Comparison of ENCODE assay signal across 13 cellular contexts in the genomic region with DNA sequence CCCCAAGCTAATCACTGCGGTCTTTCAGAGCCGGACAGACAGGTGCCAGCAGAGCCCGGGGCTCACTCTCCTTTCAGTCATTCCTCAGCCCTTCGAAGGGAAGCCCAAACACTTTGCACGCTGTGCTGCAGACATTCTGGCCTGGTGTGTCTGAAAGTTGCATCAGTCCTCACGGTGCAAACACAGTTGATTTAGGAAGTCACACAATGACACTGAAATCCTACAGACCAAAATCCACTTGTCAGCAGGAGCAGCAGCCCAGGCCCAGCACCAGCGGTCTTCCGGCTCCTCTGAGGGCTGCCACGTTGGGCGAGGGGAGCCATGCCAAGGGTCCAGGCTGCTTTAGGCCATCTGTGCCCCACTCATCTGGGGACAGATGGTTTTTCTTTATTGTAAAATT.
DNase-seq lines count a peak whose midpoint lies in the region; ATAC-seq and TF ChIP-seq lines count a peak whose summit lies in the region.
"Had no signal": no experiment of that assay in that cellular context is flagged by ENCODE, and none has a peak within 500 bp of the region (broad histone marks: within the 10 kb centered on the region; RNA-seq: fewer than 3 reads in every experiment).

No MANE protein-coding gene starts in this region.

- H3K9me3 ChIP-seq in cardiac muscle cell (ENCODE audit: low read depth): no peaks in the 10 kb centered on the region
- no peaks in the 10 kb centered on the region for H3K9me3 ChIP-seq in adrenal gland (replicated peaks in 1 of 3)
- no peaks in the 10 kb centered on the region for H3K9me3 ChIP-seq in liver (ENCODE audit: control insufficient read depth in 4 of 4, low read length in 3 of 4)
- no peaks in the 10 kb centered on the region for H3K9me3 ChIP-seq in upper lobe of right lung
- H3K9me3 ChIP-seq: mucosa of descending colon had no signal

- TF ChIP-seq RAD21 in liver (IDR thresholded peaks at IDR 0.05): no peak

- H3K4me3 ChIP-seq in cardiac muscle cell: no peak overlapping the region
- H3K4me3 ChIP-seq in adrenal gland: no peak overlapping the region
- H3K4me3 ChIP-seq in liver (ENCODE audit: low read depth in 1 of 3, low read length in 3 of 3): no peak overlapping the region
- no peak overlapping the region for H3K4me3 ChIP-seq in upper lobe of right lung
- H3K4me3 ChIP-seq: mucosa of descending colon had no signal

- H3K27me3 ChIP-seq in cardiac muscle cell: no peaks in the 10 kb centered on the region
- no peaks in the 10 kb centered on the region for H3K27me3 ChIP-seq in adrenal gland
- no peaks in the 10 kb centered on the region for H3K27me3 ChIP-seq in liver (ENCODE audit: control insufficient read depth in 4 of 4, insufficient read depth in 4 of 4, low read length in 3 of 4)
- H3K27me3 ChIP-seq in upper lobe of right lung: no peaks in the 10 kb centered on the region
- no peaks in the 10 kb centered on the region for H3K27me3 ChIP-seq in foreskin keratinocyte

- intact Hi-C loops in cardiac septum (cut with DNase I) (loop anchor here (5.0 kb wide), 1 partner anchor 225 kb away; no protein-coding TSS in a partner anchor), adrenal gland (cut with DNase I) (loop anchor here in 1 of 2 donors (10.0 kb wide), 1 partner anchor 223 kb away; no protein-coding TSS in a partner anchor), upper lobe of right lung (cut with DNase I) (no loop called here)

- peaks cover 37% of the 10 kb centered on the region for H3K36me3 ChIP-seq in cardiac muscle cell
- peaks cover 0 to 51% of the 10 kb centered on the region in 2 donors for H3K36me3 ChIP-seq in adrenal gland (replicated peaks in 1 of 2)
- peaks cover 3 to 33% (median 19%) of the 10 kb centered on the region in 4 donors for H3K36me3 ChIP-seq in liver (ENCODE audit: control insufficient read depth in 4 of 4, insufficient read depth in 3 of 4, low read depth in 1 of 4, low read length in 3 of 4)
- H3K36me3 ChIP-seq in upper lobe of right lung: peaks cover 52% of the 10 kb centered on the region

- H3K27ac ChIP-seq in cardiac muscle cell (peak overlapping the region; percentile 58), adrenal gland (peak overlapping the region; percentile 32 to 96 (median 74)), liver (ENCODE audit: low read depth in 1 of 2, low read length in 2 of 2) (peak overlapping the region; percentile 3 to 31), upper lobe of right lung (peak overlapping the region; percentile 18), foreskin keratinocyte (no peak overlapping the region)

- DNase-seq in cardiac muscle cell (ENCODE audit: low read depth in 1 of 2, low spot score in 1 of 2): peak in 1 of 2 donors; percentile 28
- no peak for DNase-seq in cardiac septum (ENCODE audit: low spot score)
- DNase-seq in adrenal gland: peak in 5 of 7 donors; percentile 18 to 56 (median 32)
- DNase-seq in upper lobe of right lung: no peak
- no peak for DNase-seq in foreskin keratinocyte
- no peak for DNase-seq in stimulated activated naive CD8-positive, alpha-beta T cell treated with anti-CD3 and anti-CD28 coated beads, Interleukin-15, Interleukin-2, amounts not matched to agents 100 U/mL and 50 U/mL, for 24 hours
- DNase-seq: CD4-positive, CD25-positive, alpha-beta regulatory T cell; cerebellar nuclear complex; glutamatergic neuron; mucosa of descending colon; stimulated activated naive B cell treated with anti-CD40 and anti-IgM and Interleukin-4, amounts not matched to agents 10 μg/mL and 1 μg/mL and 100 μg/mL, for 72 hours had no signal

- no peak for TF ChIP-seq POLR2A in adrenal gland (IDR thresholded peaks at IDR 0.05)

- ATAC-seq in upper lobe of right lung (no peak), foreskin keratinocyte (no peak), GM19023 (IDR thresholded peaks at IDR 0.05; ENCODE audit: unreplicated experiment) (no peak)
- ATAC-seq in stimulated activated naive CD8-positive, alpha-beta T cell treated with anti-CD3 and anti-CD28 coated beads, Interleukin-15, Interleukin-2, amounts not matched to agents 100 U/mL and 50 U/mL, for 24 hours: no peak
- ATAC-seq: mucosa of descending colon; stimulated activated naive B cell treated with anti-CD40 and anti-IgM and Interleukin-4, amounts not matched to agents 10 μg/mL and 1 μg/mL and 100 μg/mL, for 72 hours had no signal

- TF ChIP-seq CTCF in cardiac muscle cell (IDR thresholded peaks at IDR 0.05; ENCODE audit: low read depth, low read length) (no peak), adrenal gland (IDR thresholded peaks at IDR 0.05) (no peak), liver (IDR thresholded peaks at IDR 0.05; ENCODE audit: low read depth, low read length, missing input control) (no peak), upper lobe of right lung (IDR thresholded peaks at IDR 0.05) (no peak), foreskin keratinocyte (conservative IDR thresholded peaks at IDR 0.05) (no peak)

- WGBS in adrenal gland, 4 donors: 82 to 89% (median 87%) methylated on average over 9 to 10 of the region's 10 CpGs
- 58% methylated on average over 10 of the region's 10 CpGs for WGBS in liver

- H3K4me1 ChIP-seq in cardiac muscle cell (ENCODE audit: low read depth) (peaks cover 23% of the 10 kb centered on the region), adrenal gland (replicated peaks in 1 of 2) (peaks cover 24 to 40% of the 10 kb centered on the region in 2 donors), liver (ENCODE audit: control insufficient read depth in 4 of 4, insufficient read depth in 4 of 4, low read length in 3 of 4) (peaks cover 11 to 52% (median 40%) of the 10 kb centered on the region in 4 donors), upper lobe of right lung (peaks cover 50% of the 10 kb centered on the region), foreskin keratinocyte (peaks cover 12% of the 10 kb centered on the region)

- no peak overlapping the region for H3K9ac ChIP-seq in liver (ENCODE audit: low read depth in 1 of 2, low read length in 2 of 2)

TF ChIP-seq in liver, 16 proteins besides CTCF, POLR2A, EP300 and RAD21:
- TF ChIP-seq FOXA2 (IDR thresholded peaks at IDR 0.05) (peak; percentile 20), HNF4A (conservative IDR thresholded peaks at IDR 0.05) (peak in 1 of 2 donors; percentile 57), SP1 (IDR thresholded peaks at IDR 0.05) (no peak)

Comparison
In these comparisons a context has a peak if more than half of its experiments do, and no peak if none do; other contexts are left out.
1. DNase-seq: peak in adrenal gland (5 of 7); none in cardiac septum (single experiment), upper lobe of right lung (single experiment), foreskin keratinocyte (0 of 2) and stimulated activated naive CD8-positive, alpha-beta T cell treated with anti-CD3 and anti-CD28 coated beads, Interleukin-15, Interleukin-2, amounts not matched to agents 100 U/mL and 50 U/mL, for 24 hours (single experiment).